ENCODE assay signal across 21 cellular contexts in the genomic region with DNA sequence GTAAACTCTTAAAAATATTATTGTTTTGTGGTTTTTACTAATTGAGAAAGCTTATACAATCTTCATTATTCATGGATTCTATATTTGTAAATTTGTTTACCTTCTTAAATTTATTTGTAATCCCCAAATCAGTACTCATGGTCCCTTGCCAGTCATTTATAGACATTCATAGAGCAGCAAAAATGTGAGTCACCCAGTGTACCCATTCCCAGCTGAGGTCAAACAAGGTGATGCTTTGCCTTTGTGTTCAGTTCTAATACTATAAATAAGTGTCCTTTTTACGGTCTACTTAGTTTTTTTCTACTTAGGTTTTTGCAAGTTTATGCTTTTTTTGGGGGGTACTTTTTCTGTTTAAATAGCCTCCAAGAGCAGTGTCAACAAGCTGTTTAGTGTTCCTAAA. TPM values are rescaled to one million over a fixed set of nuclear protein-coding genes. Genes with fewer than 3 reads are reported as not detected.
A peak's percentile ranks its signal among the peaks of the same experiment; 100 is the strongest.
DNase-seq lines count a peak whose midpoint lies in the region; ATAC-seq and TF ChIP-seq lines count a peak whose summit lies in the region.
"Had no signal": no experiment of that assay in that cellular context is flagged by ENCODE, and none has a peak within 500 bp of the region (broad histone marks: within the 10 kb centered on the region; RNA-seq: fewer than 3 reads in every experiment).

No MANE protein-coding gene starts in this region.

- H4K8ac ChIP-seq in trophoblast cell (ENCODE audit: low read depth, low read length), result no peak overlapping the region

- no peak overlapping the region for H2BK5ac ChIP-seq in trophoblast cell (ENCODE audit: low read depth, low read length, poor library complexity)

- H3K27ac ChIP-seq in dorsolateral prefrontal cortex (peak overlapping the region in 54 of 59 donors; percentile 5 to 89 (median 64)), gastrocnemius medialis (peak overlapping the region; percentile 14 to 93 (median 46)), ascending aorta (peak overlapping the region in 1 of 2 donors; percentile 65), trophoblast cell (ENCODE audit: low read depth, low read length) (no peak overlapping the region)
- H3K27ac ChIP-seq: epithelial cell of prostate, RWPE1 had no signal

- H3K18ac ChIP-seq in trophoblast cell (ENCODE audit: low read length), result no peak overlapping the region

- H3K23ac ChIP-seq in trophoblast cell (ENCODE audit: low read length), result no peak overlapping the region

- peaks cover 1% of the 10 kb centered on the region; the same call in 1 of the 2 replicates for H3K27me3 Mint-ChIP-seq in HFFc6 (ENCODE audit: insufficient read depth)

- peak overlapping the region; percentile 29 for H3K27ac Mint-ChIP-seq in HFFc6

- H3K36me3 ChIP-seq in gastrocnemius medialis (peaks cover 0 to 18% of the 10 kb centered on the region in 2 donors), ascending aorta (peaks cover 17 to 25% of the 10 kb centered on the region in 2 donors), trophoblast cell (ENCODE audit: control insufficient read depth in 1 of 2, insufficient read depth in 2 of 2, low read length in 2 of 2) (peaks cover 14 to 21% of the 10 kb centered on the region in 2 experiments)

- peaks cover 2% of the 10 kb centered on the region for H3K79me2 ChIP-seq in trophoblast cell (ENCODE audit: control insufficient read depth, insufficient read depth, low read length, poor library complexity)

- H3K4me3 ChIP-seq in dorsolateral prefrontal cortex (peak overlapping the region in 1 of 59 donors; percentile 7), gastrocnemius medialis (no peak overlapping the region), ascending aorta (peak overlapping the region in 1 of 2 donors; percentile 13), trophoblast cell (ENCODE audit: low read depth, low read length) (no peak overlapping the region)

- H3K36me3 Mint-ChIP-seq in HFFc6 (ENCODE audit: low read depth), result peaks cover 24% of the 10 kb centered on the region

- peaks cover 51% of the 10 kb centered on the region in 2 donors for H3K4me1 ChIP-seq in gastrocnemius medialis
- H3K4me1 ChIP-seq in ascending aorta, result peaks cover 10 to 47% of the 10 kb centered on the region in 2 donors
- H3K4me1 ChIP-seq in trophoblast cell (ENCODE audit: control insufficient read depth in 1 of 2, insufficient read depth in 2 of 2, low read length in 2 of 2), result no peaks in the 10 kb centered on the region

- H3K4me3 Mint-ChIP-seq in HFFc6, result 0 out of 2 replicates have a peak overlapping the region, but pooled peaks have one; percentile 24

- no peak overlapping the region for H2BK12ac ChIP-seq in trophoblast cell (ENCODE audit: low read length)

- H3K9me3 ChIP-seq in gastrocnemius medialis, result no peaks in the 10 kb centered on the region
- no peaks in the 10 kb centered on the region for H3K9me3 ChIP-seq in ascending aorta
- no peaks in the 10 kb centered on the region for H3K9me3 ChIP-seq in trophoblast cell (ENCODE audit: insufficient read depth, low read depth, low read length)

- no peak overlapping the region for H4K12ac ChIP-seq in trophoblast cell (ENCODE audit: low read depth, low read length)

- H3K9ac ChIP-seq in trophoblast cell (ENCODE audit: low read length), result no peak overlapping the region

- no peaks in the 10 kb centered on the region for H3K27me3 ChIP-seq in dorsolateral prefrontal cortex
- no peaks in the 10 kb centered on the region for H3K27me3 ChIP-seq in gastrocnemius medialis
- no peaks in the 10 kb centered on the region for H3K27me3 ChIP-seq in ascending aorta
- no peaks in the 10 kb centered on the region for H3K27me3 ChIP-seq in trophoblast cell (ENCODE audit: insufficient read depth, low read length)

- no peak overlapping the region for H3K4me2 ChIP-seq in trophoblast cell (ENCODE audit: low read length)

- H2AK5ac ChIP-seq in trophoblast cell (ENCODE audit: low read length), result no peak overlapping the region

- TF ChIP-seq POLR2A in gastrocnemius medialis (IDR thresholded peaks at IDR 0.05), result no peak

- no peak overlapping the region for H3K4ac ChIP-seq in trophoblast cell (ENCODE audit: low read depth, low read length)

- peaks cover 25% of the 10 kb centered on the region for H3K4me1 Mint-ChIP-seq in HFFc6 (ENCODE audit: low read depth)

- in situ Hi-C loops in gastrocnemius medialis (cut with MboI; ENCODE audit: low sequenced_read_pairs in 4 of 4) (no loop called here), GM13977 (cut with MboI; ENCODE audit: low pct_unique_long_range_greater_than_20kb, low sequenced_read_pairs, unreplicated experiment) (no loop called here)

- ATAC-seq in gastrocnemius medialis, result peak; percentile 77 to 85
- ATAC-seq: left lobe of liver, sciatic nerve had no signal

- intact Hi-C loops in dorsolateral prefrontal cortex (cut with DNase I) (no loop called here), gastrocnemius medialis (cut with DNase I; ENCODE audit: low total_unique reads) (loop anchor here (2.0 to 5.0 kb wide), 2 partner anchors 19 to 36 kb away; a partner anchor contains a TSS), ascending aorta (cut with DNase I) (no loop called here)

- no peaks in the 10 kb centered on the region for H3K79me1 ChIP-seq in trophoblast cell (ENCODE audit: low read length)

- no peak overlapping the region for H2BK120ac ChIP-seq in trophoblast cell (ENCODE audit: insufficient read depth, low read length, poor library complexity)

- no peak overlapping the region for H4K91ac ChIP-seq in trophoblast cell (ENCODE audit: low read depth, low read length)

- no peaks in the 10 kb centered on the region for H3K9me3 Mint-ChIP-seq in HFFc6

- DNase-seq in AG20443 (ENCODE audit: low spot score) (peak; percentile 14), HFFc6 (peak; percentile 32), dorsolateral prefrontal cortex (no peak), gastrocnemius medialis (no peak), ascending aorta (ENCODE audit: low spot score in 2 of 2) (no peak), NCI-H82 (lab: John Stamatoyannopoulos, UW) (no peak), GM13977 (ENCODE audit: low spot score) (no peak), trophoblast cell (no peak)
- DNase-seq: activated CD4-positive, alpha-beta T cell treated with anti-CD3 and anti-CD28 coated beads for 48 hours; activated naive CD4-positive, alpha-beta T cell; dermis blood vessel endothelial cell; NCI-H1930; NK-92 treated with Interleukin-12 subunit alpha and Interleukin-12 subunit beta, amount 100 ng/mL, for 24 hours; nucleus accumbens; stimulated activated CD4-positive, alpha-beta T cell treated with anti-CD3 and anti-CD28 coated beads, Interleukin-1b, Interleukin-23, amount 100 ng/mL, for 48 hours; SW 1271 had no signal

- TF ChIP-seq CTCF in HFFc6 (IDR thresholded peaks at IDR 0.05) (no peak), dorsolateral prefrontal cortex (IDR thresholded peaks at IDR 0.05 in 54 of 56, conservative IDR thresholded peaks at IDR 0.05 in 2 of 56; ENCODE audit: low read depth in 1 of 56, partially characterized antibody in 56 of 56) (no peak), gastrocnemius medialis (IDR thresholded peaks at IDR 0.05 in 4 of 5, conservative IDR thresholded peaks at IDR 0.05 in 1 of 5) (no peak), ascending aorta (IDR thresholded peaks at IDR 0.05) (no peak), GM13977 (IDR thresholded peaks at IDR 0.05; ENCODE audit: extremely low read depth, insufficient read depth, missing control alignments) (no peak)

- no peak overlapping the region for H2AFZ ChIP-seq in trophoblast cell (ENCODE audit: insufficient read depth, low read length, poor library complexity)

- no peak overlapping the region for H3K14ac ChIP-seq in trophoblast cell (ENCODE audit: low read length)

- no CpG with 5 or more reads among the region's 1 CpG for WGBS in trophoblast cell (ENCODE audit: extremely low coverage, insufficient coverage, insufficient read length)

RNA-seq across cellular contexts. Expression of a gene that starts 36.1 kb away (rescaled TPM):
- 10 to 100 TPM; 51.6 to 78.4 (median 58.5) TPM for total RNA-seq in HFFc6 (2021; fragmentation: NEBNext Ultra II Directional; extraction: Animal tissue kit (Norgen Biotek cat#: 25700))
- total RNA-seq in dorsolateral prefrontal cortex, result 100 to 1,000 TPM; 214 to 579 (median 329) TPM
- 100 to 1,000 TPM in 3 of 4 donors, 10 to 100 TPM in 1; 93.7 to 226 (median 190) TPM for total RNA-seq in gastrocnemius medialis
- 111 TPM for total RNA-seq in ascending aorta
- 93.6 and 96.6 TPM in 2 replicates for polyA plus RNA-seq in trophoblast cell (2013)

RNA-seq across cellular contexts. Expression of a gene that starts 54.8 kb away (rescaled TPM):
- not detected for total RNA-seq in HFFc6 (2021; fragmentation: NEBNext Ultra II Directional; extraction: Animal tissue kit (Norgen Biotek cat#: 25700))
- total RNA-seq in dorsolateral prefrontal cortex (10 to 100 TPM in 14 of 120 experiments, 1 to 10 TPM in 106; 1.9 to 14.4 (median 6.7) TPM), gastrocnemius medialis (1 to 10 TPM in 1 of 4 donors, not detected in 3; 3.1 TPM), ascending aorta (not detected)
- 0.97 and 1.1 TPM in 2 replicates for polyA plus RNA-seq in trophoblast cell (2013)
- total RNA-seq: dermis blood vessel endothelial cell, glomerular endothelial cell, left lobe of liver had no signal

Comparison
In these comparisons a context has a peak if more than half of its experiments do, and no peak if none do; other contexts are left out.
1. DNase-seq: peak in AG20443 (single experiment) and HFFc6 (single experiment); none in dorsolateral prefrontal cortex (0 of 10), gastrocnemius medialis (0 of 2), ascending aorta (0 of 2), NCI-H82 (single experiment), GM13977 (single experiment) and trophoblast cell (0 of 2).